ENCODE assay signal across 25 cellular contexts in the genomic region with DNA sequence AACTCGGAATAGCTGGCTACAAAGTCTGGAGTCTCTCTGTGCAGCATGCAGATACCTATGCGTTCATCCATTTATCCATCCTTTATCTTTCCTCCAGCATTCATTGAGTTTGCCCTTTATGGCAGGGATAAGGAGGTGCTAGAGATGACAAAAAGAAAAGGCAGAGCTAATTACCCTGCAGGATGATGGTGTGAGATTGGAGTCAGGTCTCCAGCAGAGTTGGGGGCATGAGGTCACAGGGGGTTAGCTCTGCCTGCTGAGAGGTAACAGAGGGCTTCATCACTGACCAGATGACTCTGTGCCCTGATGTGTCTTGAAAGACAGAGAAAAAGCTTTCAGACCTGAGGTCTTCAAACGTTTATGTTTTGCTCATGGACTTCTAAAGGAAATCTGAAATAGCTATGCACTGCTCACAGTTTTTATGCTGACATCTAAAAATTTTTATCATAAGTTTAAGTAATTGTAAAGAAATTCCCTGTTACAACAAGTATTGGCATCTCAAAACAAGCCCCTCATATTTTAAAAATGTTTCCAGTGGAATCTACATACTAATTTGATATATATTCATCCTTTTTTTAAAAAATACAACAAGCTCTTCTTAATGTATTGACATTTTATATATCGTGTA.
"Had no signal": no experiment of that assay in that cellular context is flagged by ENCODE, and none has a peak within 500 bp of the region (broad histone marks: within the 10 kb centered on the region; RNA-seq: fewer than 3 reads in every experiment).

No MANE protein-coding gene starts in this region.

- H3K36me3 ChIP-seq: neutrophil, sigmoid colon, tibial nerve, upper lobe of right lung, vagina had no signal

- H3K27me3 ChIP-seq: dorsolateral prefrontal cortex, hepatocyte, sigmoid colon, testis, tibial nerve, upper lobe of right lung, vagina had no signal

- H3K79me2 ChIP-seq: hepatocyte had no signal

- H3K9me3 ChIP-seq: neutrophil, sigmoid colon, testis, tibial nerve, upper lobe of right lung, vagina had no signal

- H3K27ac Mint-ChIP-seq: effector memory CD8-positive, alpha-beta T cell; stimulated activated naive B cell treated with anti-CD40 and anti-IgM and Interleukin-4, amounts not matched to agents 10 μg/mL and 1 μg/mL and 100 μg/mL, for 72 hours; stimulated activated naive CD8-positive, alpha-beta T cell treated with anti-CD3 and anti-CD28 coated beads, Interleukin-15, amount 100 ng/mL, for 72 hours had no signal

- H3K4me1 Mint-ChIP-seq: naive B cell; stimulated activated naive B cell treated with anti-CD40 and anti-IgM and Interleukin-4, amounts not matched to agents 10 μg/mL and 1 μg/mL and 100 μg/mL, for 72 hours; stimulated activated naive CD8-positive, alpha-beta T cell treated with anti-CD3 and anti-CD28 coated beads, Interleukin-15, amount 100 ng/mL, for 72 hours had no signal

- H3K4me3 ChIP-seq: dorsolateral prefrontal cortex, hepatocyte, lung, sigmoid colon, skin epidermis, testis, tibial nerve, upper lobe of right lung, vagina had no signal

- H3K9me3 Mint-ChIP-seq: effector memory CD8-positive, alpha-beta T cell; naive B cell; nephron; stimulated activated naive B cell treated with anti-CD40 and anti-IgM and Interleukin-4, amounts not matched to agents 10 μg/mL and 1 μg/mL and 100 μg/mL, for 72 hours; stimulated activated naive CD8-positive, alpha-beta T cell treated with anti-CD3 and anti-CD28 coated beads, Interleukin-15, amount 100 ng/mL, for 72 hours had no signal

- H3K36me3 Mint-ChIP-seq: naive B cell; stimulated activated naive B cell treated with anti-CD40 and anti-IgM and Interleukin-4, amounts not matched to agents 10 μg/mL and 1 μg/mL and 100 μg/mL, for 72 hours had no signal

- H2AFZ ChIP-seq: hepatocyte had no signal

- H3K27ac ChIP-seq: dorsolateral prefrontal cortex, foreskin keratinocyte, hepatocyte, neutrophil, sigmoid colon, skin epidermis, testis, tibial nerve, upper lobe of right lung, vagina had no signal

- H3K4me3 Mint-ChIP-seq: effector memory CD8-positive, alpha-beta T cell; naive B cell; nephron; stimulated activated naive B cell treated with anti-CD40 and anti-IgM and Interleukin-4, amounts not matched to agents 10 μg/mL and 1 μg/mL and 100 μg/mL, for 72 hours; stimulated activated naive CD8-positive, alpha-beta T cell treated with anti-CD3 and anti-CD28 coated beads, Interleukin-15, amount 100 ng/mL, for 72 hours had no signal

- H3K4me2 ChIP-seq: hepatocyte had no signal

- H3K27me3 Mint-ChIP-seq: stimulated activated naive B cell treated with anti-CD40 and anti-IgM and Interleukin-4, amounts not matched to agents 10 μg/mL and 1 μg/mL and 100 μg/mL, for 72 hours; stimulated activated naive CD8-positive, alpha-beta T cell treated with anti-CD3 and anti-CD28 coated beads, Interleukin-15, amount 100 ng/mL, for 72 hours had no signal

- DNase-seq: cortex of kidney; dorsolateral prefrontal cortex; effector memory CD8-positive, alpha-beta T cell; erythroblast; foreskin keratinocyte; head of caudate nucleus; left colon; left ventricle myocardium superior; mesenchymal stem cell; naive B cell; sigmoid colon; stimulated activated CD4-positive, alpha-beta T cell treated with anti-CD3 and anti-CD28 coated beads, Interleukin-2, amount 100 ng/mL, for 24 hours; stimulated activated CD4-positive, alpha-beta T cell treated with anti-CD3 and anti-CD28 coated beads, Interleukin-4, amount 100 ng/mL, for 4 hours; stimulated activated naive B cell treated with anti-CD40 and anti-IgM and Interleukin-4, amounts not matched to agents 10 μg/mL and 1 μg/mL and 100 μg/mL, for 72 hours; stimulated activated naive CD8-positive, alpha-beta T cell treated with anti-CD3 and anti-CD28 coated beads, Interleukin-15, amount 100 ng/mL, for 72 hours; testis; upper lobe of right lung had no signal

- H3K4me1 ChIP-seq: foreskin keratinocyte, upper lobe of right lung had no signal

- FAIRE-seq: endothelial cell of umbilical vein had no signal
